Comparison of ENCODE assay signal across 1 cellular context in genomic region chr1:201793306-201793925, GRCh38.
TF ChIP-seq lines count a peak whose summit lies in the region.

No MANE protein-coding gene starts in this region.

TF ChIP-seq in HCT116, 20 proteins besides CTCF, POLR2A, EP300 and RAD21 (continued from another document):
- TF ChIP-seq ZBTB33 (IDR thresholded peaks at IDR 0.05; ENCODE audit: extremely low read depth, insufficient replicate concordance, low read length) (no peak), ZNF274 (IDR thresholded peaks at IDR 0.05; ENCODE audit: low read depth, low read length) (no peak), MAX (IDR thresholded peaks at IDR 0.05) (no peak), FOSL1 (IDR thresholded peaks at IDR 0.05; ENCODE audit: low read depth) (no peak), EZH2 (IDR thresholded peaks at IDR 0.05) (no peak), JUND (IDR thresholded peaks at IDR 0.05) (no peak), EZH2phosphoT487 (IDR thresholded peaks at IDR 0.05; ENCODE audit: borderline replicate concordance) (no peak), ELF1 (IDR thresholded peaks at IDR 0.05; ENCODE audit: borderline replicate concordance, low read depth) (no peak), POLR2AphosphoS5 (IDR thresholded peaks at IDR 0.05; ENCODE audit: low read depth, low read length) (no peak), ZFX (IDR thresholded peaks at IDR 0.05) (no peak), EGR1 (IDR thresholded peaks at IDR 0.05; ENCODE audit: low read depth) (no peak)
TF ChIP-seq in HCT116: peak in this region for 0.
